8 cellular contexts compared by ENCODE assay signal in genomic region chr7:42493436-42494198, GRCh38.
DNase-seq lines count a peak whose midpoint lies in the region; ATAC-seq and TF ChIP-seq lines count a peak whose summit lies in the region.

No MANE protein-coding gene starts in this region.

- H3K9me3 ChIP-seq in right atrium auricular region, result no peaks in the 10 kb centered on the region

- H3K4me3 ChIP-seq in right atrium auricular region, result peak overlapping the region; percentile 25 to 42

- no peak for TF ChIP-seq CTCF in right atrium auricular region (IDR thresholded peaks at IDR 0.05)

- H3K27ac ChIP-seq in right atrium auricular region, result peak overlapping the region; percentile 21 to 39

- DNase-seq in DMS 273 (lab: John Stamatoyannopoulos, UW; ENCODE audit: unreplicated experiment) (peak; percentile 49), DMS 273 treated with DMSO at 0.1 percent for 48 hours (lab: John Stamatoyannopoulos, UW) (no peak), anterior cingulate cortex (lab: John Stamatoyannopoulos, UW) (peak in 42 of 58 donors; percentile 2 to 69 (median 23)), right atrium auricular region (ENCODE audit: low spot score) (peak; percentile 80), putamen (ENCODE audit: low spot score) (peak; percentile 45), GM19238 (ENCODE audit: insufficient read length, low spot score) (no peak)

- H3K4me1 ChIP-seq in right atrium auricular region, result peaks cover 0 to 14% of the 10 kb centered on the region in 2 donors

- no peaks in the 10 kb centered on the region for H3K27me3 ChIP-seq in right atrium auricular region

- no peaks in the 10 kb centered on the region for H3K36me3 ChIP-seq in right atrium auricular region

- ATAC-seq in GM21423 (IDR thresholded peaks at IDR 0.05; ENCODE audit: unreplicated experiment) (no peak), HG03039 (IDR thresholded peaks at IDR 0.05; ENCODE audit: unreplicated experiment) (no peak)

Comparison
In these comparisons a context has a peak if more than half of its experiments do, and no peak if none do; other contexts are left out.
1. DNase-seq: peak in DMS 273 (single experiment), anterior cingulate cortex (42 of 58), right atrium auricular region (single experiment) and putamen (single experiment); none in DMS 273 treated with DMSO at 0.1 percent for 48 hours (single experiment) and GM19238 (single experiment).